Comparison of ENCODE assay signal across 24 cellular contexts in the genomic region with DNA sequence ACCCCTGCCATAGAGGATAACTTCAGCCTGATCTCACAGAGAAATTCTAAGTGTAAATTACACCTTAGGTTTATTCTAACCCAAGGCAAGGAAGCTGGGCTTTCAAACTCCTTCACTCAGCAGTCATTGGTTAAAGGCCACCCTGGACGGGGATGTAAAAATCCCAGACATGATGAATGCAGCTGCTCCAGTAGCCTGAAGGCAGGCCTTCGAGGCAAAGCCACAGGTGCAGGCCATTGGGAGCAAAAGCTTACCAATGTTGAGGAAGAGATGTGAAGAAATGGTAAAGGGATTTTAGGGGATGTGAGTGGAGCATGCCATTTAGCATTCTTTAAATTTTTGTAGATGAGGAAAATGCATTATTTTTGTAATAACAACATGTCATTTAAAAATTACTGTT.
"Had no signal": no experiment of that assay in that cellular context is flagged by ENCODE, and none has a peak within 500 bp of the region (broad histone marks: within the 10 kb centered on the region; RNA-seq: fewer than 3 reads in every experiment).

No MANE protein-coding gene starts in this region.

- H3K27ac Mint-ChIP-seq: dendritic cell treated with granulocyte-macrophage colony-stimulating factor and Interleukin-4, amounts not matched to agents 40 ng/mL and 50 ng/mL, for 4 days; effector memory CD8-positive, alpha-beta T cell; endodermal cell had no signal

- H3K4me3 Mint-ChIP-seq: dendritic cell treated with granulocyte-macrophage colony-stimulating factor and Interleukin-4, amounts not matched to agents 40 ng/mL and 50 ng/mL, for 4 days; effector memory CD8-positive, alpha-beta T cell; endodermal cell had no signal

- H3K4me3 ChIP-seq: colonic mucosa, coronary artery, dorsolateral prefrontal cortex, esophagus muscularis mucosa, esophagus squamous epithelium, gastrocnemius medialis, gastroesophageal sphincter, heart left ventricle, heart right ventricle had no signal

- H3K27ac ChIP-seq: colonic mucosa, coronary artery, dorsolateral prefrontal cortex, epithelial cell of prostate, esophagus muscularis mucosa, esophagus squamous epithelium, foreskin keratinocyte, gastrocnemius medialis, gastroesophageal sphincter, heart left ventricle, heart right ventricle had no signal

- H3K9me3 Mint-ChIP-seq: dendritic cell treated with granulocyte-macrophage colony-stimulating factor and Interleukin-4, amounts not matched to agents 40 ng/mL and 50 ng/mL, for 4 days; effector memory CD8-positive, alpha-beta T cell had no signal

- H3K9me3 ChIP-seq: colonic mucosa, esophagus muscularis mucosa, esophagus squamous epithelium, gastrocnemius medialis, gastroesophageal sphincter, heart left ventricle, heart right ventricle had no signal

- H3K36me3 ChIP-seq: colonic mucosa, esophagus muscularis mucosa, esophagus squamous epithelium, gastrocnemius medialis, gastroesophageal sphincter, heart left ventricle, heart right ventricle had no signal

- H3K4me1 ChIP-seq: colonic mucosa, esophagus muscularis mucosa, esophagus squamous epithelium, foreskin keratinocyte, gastrocnemius medialis, gastroesophageal sphincter, heart left ventricle, heart right ventricle had no signal

- H3K27me3 ChIP-seq: colonic mucosa, dorsolateral prefrontal cortex, esophagus muscularis mucosa, esophagus squamous epithelium, foreskin keratinocyte, gastrocnemius medialis had no signal

- ATAC-seq: effector memory CD8-positive, alpha-beta T cell; esophagus mucosa; foreskin keratinocyte; gastrocnemius medialis; gastroesophageal sphincter; heart left ventricle; heart right ventricle had no signal

- DNase-seq: colonic mucosa; cortex of kidney; dermis blood vessel endothelial cell; dorsolateral prefrontal cortex; effector CD4-positive, alpha-beta T cell; effector CD8-positive, alpha-beta T cell; effector memory CD8-positive, alpha-beta T cell; endodermal cell; erythroblast; esophagus squamous epithelium; foreskin fibroblast; foreskin keratinocyte; foreskin melanocyte; gastrocnemius medialis; glutamatergic neuron; head of caudate nucleus; heart left ventricle; heart right ventricle had no signal
